In the genomic region with DNA sequence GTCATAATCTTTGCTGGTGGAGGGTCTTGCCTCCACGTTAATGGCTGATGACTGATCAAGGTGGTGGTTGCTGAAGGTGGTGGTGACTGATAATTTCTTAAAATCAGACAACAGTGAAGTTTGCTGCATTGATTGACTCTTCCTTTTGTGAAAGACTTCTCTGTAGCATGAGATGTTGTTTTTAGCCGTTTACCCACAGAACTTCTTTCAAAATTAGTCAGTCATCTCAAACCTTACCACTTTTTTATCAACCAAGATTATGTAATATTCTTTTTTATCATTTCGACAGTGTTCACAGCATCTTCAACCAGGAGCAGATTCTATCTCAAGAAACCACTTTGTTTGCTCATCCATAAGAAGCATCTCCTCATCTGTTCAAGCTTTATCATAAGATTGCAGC, we compare ENCODE assay signal across 19 cellular contexts. TPM values are rescaled to one million over a fixed set of nuclear protein-coding genes. Genes with fewer than 3 reads are reported as not detected.
DNase-seq lines count a peak whose midpoint lies in the region; ATAC-seq, FAIRE-seq and TF ChIP-seq lines count a peak whose summit lies in the region.
"Had no signal": no experiment of that assay in that cellular context is flagged by ENCODE, and none has a peak within 500 bp of the region (broad histone marks: within the 10 kb centered on the region; RNA-seq: fewer than 3 reads in every experiment).

No MANE protein-coding gene starts in this region.

- H3K79me2 ChIP-seq in HepG2 (ENCODE audit: insufficient read depth, low read length), result peaks cover 32% of the 10 kb centered on the region

- TF ChIP-seq RAD21 in HepG2 (CRISPR knock-in tag; IDR thresholded peaks at IDR 0.05), result no peak

- no peak overlapping the region for H3K4me2 ChIP-seq in HepG2 (ENCODE audit: low read depth, low read length)
- H3K4me2 ChIP-seq: BLaER1 had no signal

- POLR2A ChIA-PET in HepG2 (lab: Yijun Ruan, JAX), result interaction anchor here (1.2 kb wide), 1 partner anchor 32 kb away, joined by 3 read pairs; no protein-coding TSS in a partner anchor

- peaks cover 35% of the 10 kb centered on the region for H3K36me3 Mint-ChIP-seq in activated naive CD8-positive, alpha-beta T cell treated with anti-CD3 and anti-CD28 coated beads for 36 hours

- in situ Hi-C loops in HepG2 (cut with HindIII; ENCODE audit: extremely low pct_ligation_motif_present, low pct_unique_long_range_greater_than_20kb), result no loop called here

- 94% methylated on average over 3 of the region's 3 CpGs for WGBS in HepG2 (ENCODE audit: low lambda C conversion rate)
- 69% methylated on average over 3 of the region's 3 CpGs for WGBS in right lobe of liver (ENCODE audit: insufficient coverage, low coverage, low lambda C conversion rate, missing lambda C conversion rate)
- WGBS in pancreas, 2 donors, result 77 to 86% methylated on average over 3 of the region's 3 CpGs

- BruUV-seq in HepG2 (replicated peaks; lab: Mats Ljungman, UMichigan), result no TSS peak

- intact Hi-C loops in HepG2 (cut with micrococcal nuclease; ENCODE audit: unreplicated experiment), result no loop called here
- intact Hi-C loops in right lobe of liver (cut with DNase I), result no loop called here
- intact Hi-C loops in pancreas (cut with DNase I), result no loop called here

- no peak for DNase-seq in activated CD4-positive, CD25-positive, alpha-beta regulatory T cell treated with anti-CD3 and anti-CD28 coated beads, Interleukin-2, amount 50 U/mL, for 72 hours
- DNase-seq in HepG2 (ENCODE audit: low spot score) (no peak), right lobe of liver (no peak), pancreas (no peak), DMS 273 (lab: John Stamatoyannopoulos, UW; ENCODE audit: unreplicated experiment) (no peak)
- no peak for DNase-seq in activated naive CD8-positive, alpha-beta T cell treated with anti-CD3 and anti-CD28 coated beads for 36 hours
- DNase-seq: 8988T, EL, Karpas-422, MM.1S, NCI-H1417 treated with DMSO at 0.1 percent for 48 hours, NCI-H2029 treated with DMSO at 0.1 percent for 48 hours, NCI-H510A, NCI-H82, Peyer's patch had no signal

- H4K20me1 ChIP-seq in HepG2 (ENCODE audit: insufficient read depth, low read length), result peaks cover 7% of the 10 kb centered on the region

- no peak overlapping the region for H2AFZ ChIP-seq in HepG2 (ENCODE audit: low read length)

- no peak overlapping the region for H3K4me3 Mint-ChIP-seq in activated naive CD8-positive, alpha-beta T cell treated with anti-CD3 and anti-CD28 coated beads for 36 hours

- H3K4me3 ChIP-seq in HepG2 (replicated peaks in 1 of 3; ENCODE audit: insufficient read depth in 1 of 3, low read depth in 2 of 3, low read length in 3 of 3) (no peak overlapping the region), right lobe of liver (no peak overlapping the region), pancreas (no peak overlapping the region)
- H3K4me3 ChIP-seq: BLaER1, HAP-1, Peyer's patch had no signal

- H3K9ac ChIP-seq in HepG2 (ENCODE audit: insufficient read depth, low read depth, low read length), result no peak overlapping the region
- H3K9ac ChIP-seq: BLaER1 had no signal

- no peak for TF ChIP-seq CTCF in HepG2 (CRISPR knock-in tag; IDR thresholded peaks at IDR 0.05)
- no peak for TF ChIP-seq CTCF in right lobe of liver (IDR thresholded peaks at IDR 0.05)
- TF ChIP-seq CTCF in pancreas (IDR thresholded peaks at IDR 0.05), result no peak

- H3K9me3 Mint-ChIP-seq in activated naive CD8-positive, alpha-beta T cell treated with anti-CD3 and anti-CD28 coated beads for 36 hours, result no peaks in the 10 kb centered on the region

- ATAC-seq in activated CD4-positive, CD25-positive, alpha-beta regulatory T cell treated with anti-CD3 and anti-CD28 coated beads, Interleukin-2, amount 50 U/mL, for 24 hours, result peak; percentile 80 to 83
- ATAC-seq in HepG2, result no peak
- ATAC-seq in right lobe of liver, result no peak
- no peak for ATAC-seq in pancreas
- ATAC-seq in GM18873 (IDR thresholded peaks at IDR 0.05; ENCODE audit: low FRiP score, unreplicated experiment), result no peak

- FAIRE-seq in HepG2 (lab: Jason Lieb, UNC) (no peak), pancreas (lab: Jason Lieb, UNC) (no peak)

- H3K4me1 Mint-ChIP-seq in activated naive CD8-positive, alpha-beta T cell treated with anti-CD3 and anti-CD28 coated beads for 36 hours, result peaks cover 37% of the 10 kb centered on the region

- TF ChIP-seq POLR2A in HepG2 (IDR thresholded peaks at IDR 0.05; ENCODE audit: insufficient read depth in 1 of 2, low read depth in 2 of 2, low read length in 2 of 2) (no peak), right lobe of liver (IDR thresholded peaks at IDR 0.05) (no peak)

- H3K9me3 ChIP-seq in HepG2 (ENCODE audit: low read length) (no peaks in the 10 kb centered on the region), right lobe of liver (no peaks in the 10 kb centered on the region), pancreas (no peaks in the 10 kb centered on the region)
- H3K9me3 ChIP-seq: BLaER1, HAP-1, Peyer's patch had no signal

- H3K4me1 ChIP-seq in HepG2 (ENCODE audit: insufficient read depth, low read length), result peaks cover 23% of the 10 kb centered on the region
- H3K4me1 ChIP-seq in right lobe of liver, result peaks cover 0 to 6% (median 3%) of the 10 kb centered on the region in 4 donors
- H3K4me1 ChIP-seq in pancreas, result peaks cover 0 to 13% (median 6%) of the 10 kb centered on the region in 3 donors

- H3K27me3 ChIP-seq in HepG2 (ENCODE audit: control insufficient read depth in 1 of 2, insufficient read depth in 2 of 2, low read length in 2 of 2) (no peaks in the 10 kb centered on the region; a peak in 1 of 5 replicates), right lobe of liver (no peaks in the 10 kb centered on the region), pancreas (no peaks in the 10 kb centered on the region)
- H3K27me3 ChIP-seq: BLaER1, Peyer's patch had no signal

- CTCF ChIA-PET in HepG2 (lab: Yijun Ruan, JAX; ENCODE audit: low intra/inter-chr PET ratio, low total read pairs), result no interaction called here

- no peak for TF ChIP-seq EP300 in HepG2 (IDR thresholded peaks at IDR 0.05; ENCODE audit: low read depth in 2 of 2, low read length in 2 of 2)
- TF ChIP-seq EP300 in HepG2 (CRISPR knock-in tag; IDR thresholded peaks at IDR 0.05; ENCODE audit: borderline replicate concordance), result no peak

- H3K27ac ChIP-seq in HepG2 (ENCODE audit: extremely low read length, insufficient read depth, low read length), result no peak overlapping the region
- no peak overlapping the region for H3K27ac ChIP-seq in right lobe of liver
- H3K27ac ChIP-seq in pancreas, result no peak overlapping the region
- H3K27ac ChIP-seq: BLaER1, Peyer's patch had no signal

- H3K27ac Mint-ChIP-seq in activated naive CD8-positive, alpha-beta T cell treated with anti-CD3 and anti-CD28 coated beads for 36 hours, result peak overlapping the region; percentile 25

- peaks cover 42 to 78% of the 10 kb centered on the region in 2 experiments for H3K36me3 ChIP-seq in HepG2 (replicated peaks in 1 of 2; ENCODE audit: control insufficient read depth in 1 of 2, insufficient read depth in 2 of 2, low read length in 2 of 2)
- H3K36me3 ChIP-seq in right lobe of liver, result peaks cover 7 to 76% (median 38%) of the 10 kb centered on the region in 4 donors
- H3K36me3 ChIP-seq in pancreas, result peaks cover 9 to 62% (median 41%) of the 10 kb centered on the region in 3 donors

- H3K27me3 Mint-ChIP-seq in activated naive CD8-positive, alpha-beta T cell treated with anti-CD3 and anti-CD28 coated beads for 36 hours, result no peaks in the 10 kb centered on the region

RNA-seq across cellular contexts. Expression of a gene that starts 5.9 kb away (rescaled TPM):
- total RNA-seq in HepG2 (2016; rRNA removed; fragmentation: Illumina TruSeq; extraction: Trizol), result 536 and 704 TPM in 2 replicates
- total RNA-seq in HepG2 (2016; cell fraction: cytosol; rRNA removed; fragmentation: Illumina TruSeq; extraction: Trizol; ENCODE audit: low read depth), result 269 and 276 TPM in 2 replicates
- total RNA-seq in HepG2 (2016; cell fraction: insoluble cytoplasmic fraction; rRNA removed; fragmentation: Illumina TruSeq; extraction: Trizol), result 530 and 708 TPM in 2 replicates
- total RNA-seq in HepG2 (2016; cell fraction: membrane; rRNA removed; fragmentation: Illumina TruSeq; extraction: Trizol), result 296 and 309 TPM in 2 replicates
- 306 and 335 TPM in 2 replicates for total RNA-seq in HepG2 (2016; cell fraction: nucleus; rRNA removed; fragmentation: Illumina TruSeq; extraction: Trizol)
- polyA plus RNA-seq in HepG2 (2011; rRNA removed), result 346 and 442 TPM in 2 replicates
- 376 and 449 TPM in 2 replicates for polyA plus RNA-seq in HepG2 (2011; cell fraction: cytosol; rRNA removed)
- 283 and 343 TPM in 2 replicates for polyA plus RNA-seq in HepG2 (2011; cell fraction: nucleus; rRNA removed)
- polyA plus RNA-seq in HepG2 (2012), result 554 and 647 TPM in 2 replicates
- polyA plus RNA-seq in HepG2 (2016; cell fraction: cytosol; fragmentation: Illumina TruSeq; extraction: Trizol; ENCODE audit: low read depth), result 133 and 142 TPM in 2 replicates
- polyA plus RNA-seq in HepG2 (2016; cell fraction: insoluble cytoplasmic fraction; fragmentation: Illumina TruSeq; extraction: Trizol; ENCODE audit: low read depth), result 562 and 567 TPM in 2 replicates
- 167 and 170 TPM in 2 replicates for polyA plus RNA-seq in HepG2 (2016; cell fraction: membrane; fragmentation: Illumina TruSeq; extraction: Trizol; ENCODE audit: low read depth)
- polyA plus RNA-seq in HepG2 (2016; cell fraction: nucleus; fragmentation: Illumina TruSeq; extraction: Trizol; ENCODE audit: insufficient read depth, low read depth), result 363 and 436 TPM in 2 replicates
- polyA minus RNA-seq in HepG2 (2011; rRNA and poly(A)+ RNA removed; ENCODE audit: low replicate concordance), result 333 and 632 TPM in 2 replicates
- 321 TPM in 2 replicates for polyA minus RNA-seq in HepG2 (2011; cell fraction: cytosol; rRNA and poly(A)+ RNA removed)
- 523 and 535 TPM in 2 replicates for polyA minus RNA-seq in HepG2 (2011; cell fraction: nucleus; rRNA and poly(A)+ RNA removed)
- total RNA-seq in right lobe of liver, result 100 to 1,000 TPM; 128 to 214 (median 169) TPM
- 100 to 1,000 TPM; 291 to 306 TPM for total RNA-seq in activated naive CD8-positive, alpha-beta T cell treated with anti-CD3 and anti-CD28 coated beads for 36 hours
- 100 to 1,000 TPM in 2 of 6 donors, 10 to 100 TPM in 4; 78.6 to 107 (median 96.8) TPM for total RNA-seq in pancreas
- 10 to 100 TPM; 49.5 to 89.0 TPM for polyA plus RNA-seq in pancreas

RNA-seq across cellular contexts. Expression of a gene that starts 41.9 kb away (rescaled TPM):
- total RNA-seq in HepG2 (2016; rRNA removed; fragmentation: Illumina TruSeq; extraction: Trizol) (not detected in 2 replicates), right lobe of liver (not detected), pancreas (not detected)
- not detected in 2 replicates for total RNA-seq in HepG2 (2016; cell fraction: cytosol; rRNA removed; fragmentation: Illumina TruSeq; extraction: Trizol; ENCODE audit: low read depth)
- total RNA-seq in HepG2 (2016; cell fraction: insoluble cytoplasmic fraction; rRNA removed; fragmentation: Illumina TruSeq; extraction: Trizol), result not detected in 2 replicates
- not detected in 2 replicates for total RNA-seq in HepG2 (2016; cell fraction: membrane; rRNA removed; fragmentation: Illumina TruSeq; extraction: Trizol)
- total RNA-seq in HepG2 (2016; cell fraction: nucleus; rRNA removed; fragmentation: Illumina TruSeq; extraction: Trizol), result not detected in 2 replicates
- polyA plus RNA-seq in HepG2 (2011; rRNA removed) (not detected in 2 replicates), pancreas (not detected)
- polyA plus RNA-seq in HepG2 (2011; cell fraction: cytosol; rRNA removed), result not detected in 2 replicates
- not detected in 2 replicates for polyA plus RNA-seq in HepG2 (2011; cell fraction: nucleus; rRNA removed)
- polyA plus RNA-seq in HepG2 (2012), result 0.25 TPM in 1 of 2 replicates, not detected in the other
- polyA plus RNA-seq in HepG2 (2016; cell fraction: cytosol; fragmentation: Illumina TruSeq; extraction: Trizol; ENCODE audit: low read depth), result not detected in 2 replicates
- not detected in 2 replicates for polyA plus RNA-seq in HepG2 (2016; cell fraction: insoluble cytoplasmic fraction; fragmentation: Illumina TruSeq; extraction: Trizol; ENCODE audit: low read depth)
- polyA plus RNA-seq in HepG2 (2016; cell fraction: membrane; fragmentation: Illumina TruSeq; extraction: Trizol; ENCODE audit: low read depth), result not detected in 2 replicates
- not detected in 2 replicates for polyA plus RNA-seq in HepG2 (2016; cell fraction: nucleus; fragmentation: Illumina TruSeq; extraction: Trizol; ENCODE audit: insufficient read depth, low read depth)
- not detected in 2 replicates for polyA minus RNA-seq in HepG2 (2011; rRNA and poly(A)+ RNA removed; ENCODE audit: low replicate concordance)
- not detected in 2 replicates for polyA minus RNA-seq in HepG2 (2011; cell fraction: cytosol; rRNA and poly(A)+ RNA removed)
- not detected in 2 replicates for polyA minus RNA-seq in HepG2 (2011; cell fraction: nucleus; rRNA and poly(A)+ RNA removed)
- total RNA-seq in activated naive CD8-positive, alpha-beta T cell treated with anti-CD3 and anti-CD28 coated beads for 36 hours, result not detected
- total RNA-seq: Peyer's patch had no signal

RNA-seq across cellular contexts. Expression of a gene that starts 48.9 kb away (rescaled TPM):
- total RNA-seq in HepG2 (2016; rRNA removed; fragmentation: Illumina TruSeq; extraction: Trizol) (19.1 and 26.7 TPM in 2 replicates), right lobe of liver (10 to 100 TPM in 2 of 6 experiments, 1 to 10 TPM in 4; 6.7 to 13.4 (median 7.5) TPM), pancreas (1 to 10 TPM; 3.7 to 7.8 (median 4.8) TPM)
- 34.5 and 48.8 TPM in 2 replicates for total RNA-seq in HepG2 (2016; cell fraction: cytosol; rRNA removed; fragmentation: Illumina TruSeq; extraction: Trizol; ENCODE audit: low read depth)
- 16.9 and 27.7 TPM in 2 replicates for total RNA-seq in HepG2 (2016; cell fraction: insoluble cytoplasmic fraction; rRNA removed; fragmentation: Illumina TruSeq; extraction: Trizol)
- 47.0 and 53.1 TPM in 2 replicates for total RNA-seq in HepG2 (2016; cell fraction: membrane; rRNA removed; fragmentation: Illumina TruSeq; extraction: Trizol)
- total RNA-seq in HepG2 (2016; cell fraction: nucleus; rRNA removed; fragmentation: Illumina TruSeq; extraction: Trizol), result 39.8 and 41.4 TPM in 2 replicates
- polyA plus RNA-seq in HepG2 (2011; rRNA removed) (29.2 and 32.6 TPM in 2 replicates), pancreas (1 to 10 TPM; 5.6 to 8.0 TPM)
- polyA plus RNA-seq in HepG2 (2011; cell fraction: cytosol; rRNA removed), result 15.1 and 17.4 TPM in 2 replicates
- 31.8 and 32.6 TPM in 2 replicates for polyA plus RNA-seq in HepG2 (2011; cell fraction: nucleus; rRNA removed)
- 24.9 and 29.4 TPM in 2 replicates for polyA plus RNA-seq in HepG2 (2012)
- polyA plus RNA-seq in HepG2 (2016; cell fraction: cytosol; fragmentation: Illumina TruSeq; extraction: Trizol; ENCODE audit: low read depth), result 63.6 and 64.2 TPM in 2 replicates
- polyA plus RNA-seq in HepG2 (2016; cell fraction: insoluble cytoplasmic fraction; fragmentation: Illumina TruSeq; extraction: Trizol; ENCODE audit: low read depth), result 17.4 and 20.9 TPM in 2 replicates
- polyA plus RNA-seq in HepG2 (2016; cell fraction: membrane; fragmentation: Illumina TruSeq; extraction: Trizol; ENCODE audit: low read depth), result 55.0 and 58.1 TPM in 2 replicates
- 50.7 and 52.4 TPM in 2 replicates for polyA plus RNA-seq in HepG2 (2016; cell fraction: nucleus; fragmentation: Illumina TruSeq; extraction: Trizol; ENCODE audit: insufficient read depth, low read depth)
- 13.8 and 35.0 TPM in 2 replicates for polyA minus RNA-seq in HepG2 (2011; rRNA and poly(A)+ RNA removed; ENCODE audit: low replicate concordance)
- polyA minus RNA-seq in HepG2 (2011; cell fraction: cytosol; rRNA and poly(A)+ RNA removed), result 11.3 and 13.2 TPM in 2 replicates
- 49.3 and 57.4 TPM in 2 replicates for polyA minus RNA-seq in HepG2 (2011; cell fraction: nucleus; rRNA and poly(A)+ RNA removed)
- 1 to 10 TPM; 5.6 TPM for total RNA-seq in activated naive CD8-positive, alpha-beta T cell treated with anti-CD3 and anti-CD28 coated beads for 36 hours

Comparison
In these comparisons a context has a peak if more than half of its experiments do, and no peak if none do; other contexts are left out.
1. ATAC-seq: peak in activated CD4-positive, CD25-positive, alpha-beta regulatory T cell treated with anti-CD3 and anti-CD28 coated beads, Interleukin-2, amount 50 U/mL, for 24 hours (2 of 2); none in HepG2 (single experiment), right lobe of liver (0 of 4), pancreas (0 of 4) and GM18873 (single experiment).